ENCODE assay signal across 19 cellular contexts in the genomic region with DNA sequence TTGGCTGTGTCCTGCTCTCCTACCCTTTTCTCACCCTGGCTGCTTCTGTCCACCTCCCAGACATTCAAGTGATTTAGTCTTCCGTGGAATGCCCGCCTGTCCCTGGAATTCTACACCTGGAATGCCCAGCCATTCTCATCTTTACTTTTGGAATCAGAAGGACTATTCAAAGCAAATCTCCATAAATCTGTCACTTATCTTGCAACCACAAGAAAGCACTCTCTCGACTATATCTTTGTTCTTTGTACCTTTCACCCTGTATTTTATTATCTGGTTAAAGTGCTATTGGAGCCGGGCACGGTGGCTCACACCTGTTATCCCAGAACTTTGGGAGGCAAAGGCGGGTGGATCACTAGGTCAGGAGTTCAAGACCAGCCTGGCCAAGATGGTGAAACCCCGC.
DNase-seq lines count a peak whose midpoint lies in the region; ATAC-seq, FAIRE-seq and TF ChIP-seq lines count a peak whose summit lies in the region.
"Had no signal": no experiment of that assay in that cellular context is flagged by ENCODE, and none has a peak within 500 bp of the region (broad histone marks: within the 10 kb centered on the region; RNA-seq: fewer than 3 reads in every experiment).

No MANE protein-coding gene starts in this region.

- DNase-seq in activated naive CD8-positive, alpha-beta T cell treated with anti-CD3 and anti-CD28 coated beads for 36 hours = no peak
- DNase-seq in K562 (ENCODE audit: extremely low read depth in 1 of 4, low spot score in 3 of 4) (no peak), naive B cell (no peak), DMS114 treated with DMSO at 0.1 percent for 48 hours (lab: John Stamatoyannopoulos, UW; ENCODE audit: unreplicated experiment) (no peak), NCI-H128 (lab: John Stamatoyannopoulos, UW; ENCODE audit: unreplicated experiment) (no peak)
- no peak for DNase-seq in activated T-helper 2 cell treated with anti-CD3 and anti-CD28 coated beads, Interferon-gamma antibody, Interleukin-2, Interleukin-4, amounts not matched to agents 10 μg/mL and 5 μg/mL and 100 μg/mL, durations not matched to agents 14 hours and 24 hours and 36 hours (ENCODE audit: low spot score)
- DNase-seq: DMS79, MM.1S, NCI-H1105, NCI-H187 treated with DMSO at 0.1 percent for 48 hours, NCI-H2171 treated with DMSO at 0.1 percent for 48 hours, NCI-H510A, NCI-H82 had no signal

- BruUV-seq in K562 (replicated peaks; lab: Mats Ljungman, UMichigan) = no TSS peak

- TF ChIP-seq RAD21 in K562 (CRISPR knock-in tag; conservative IDR thresholded peaks at IDR 0.05 in 1 of 2, IDR thresholded peaks at IDR 0.05 in 1 of 2) = no peak

- ATAC-seq in K562 = no peak
- no peak for ATAC-seq in naive B cell (ENCODE audit: low read depth in 2 of 2)
- ATAC-seq in HG03565 (IDR thresholded peaks at IDR 0.05; ENCODE audit: unreplicated experiment) = no peak
- ATAC-seq: GM23338, Right ventricle myocardium inferior had no signal

- H3K79me2 ChIP-seq in K562 (ENCODE audit: control insufficient read depth, insufficient read depth, low read length) = no peaks in the 10 kb centered on the region

- no peak for TF ChIP-seq POLR2A in K562 (conservative IDR thresholded peaks at IDR 0.05)

- FAIRE-seq in K562 (lab: Jason Lieb, UNC) = no peak
- FAIRE-seq: A204.1, GM12892 had no signal

- H3K36me3 ChIP-seq in K562 (ENCODE audit: control insufficient read depth, insufficient read depth, low read length) = no peaks in the 10 kb centered on the region

- H2AFZ ChIP-seq in K562 (ENCODE audit: low read depth, low read length) = no peak overlapping the region
- H2AFZ ChIP-seq: GM23338 had no signal

- peaks cover 10 to 22% of the 10 kb centered on the region in 2 experiments; a peak in 4 of 5 replicates for H3K27me3 ChIP-seq in K562 (ENCODE audit: control insufficient read depth in 2 of 2, insufficient read depth in 2 of 2, low read length in 2 of 2)

- no peak overlapping the region for H3K4me3 ChIP-seq in K562
- H3K4me3 ChIP-seq: GM23338 had no signal

- TF ChIP-seq EP300 in K562 (IDR thresholded peaks at IDR 0.05; ENCODE audit: low read length) = no peak

- no peak overlapping the region for H3K4me3 Mint-ChIP-seq in activated naive CD8-positive, alpha-beta T cell
- no peak overlapping the region for H3K4me3 Mint-ChIP-seq in activated naive CD8-positive, alpha-beta T cell treated with anti-CD3 and anti-CD28 coated beads for 36 hours
- peak overlapping the region in 3 of 8 donors; percentile 65 to 85 (median 83) for H3K4me3 Mint-ChIP-seq in naive B cell
- H3K4me3 Mint-ChIP-seq in activated T-helper 2 cell treated with anti-CD3 and anti-CD28 coated beads, Interferon-gamma antibody, Interleukin-2, Interleukin-4, amounts not matched to agents 10 μg/mL and 5 μg/mL and 100 μg/mL, durations not matched to agents 14 hours and 24 hours and 36 hours (ENCODE audit: low read depth) = no peak overlapping the region
- H3K4me3 Mint-ChIP-seq: GM23338 had no signal

- intact Hi-C loops in K562 (cut with micrococcal nuclease) = no loop called here
- intact Hi-C loops in activated T-helper 2 cell treated with anti-CD3 and anti-CD28 coated beads, Interferon-gamma antibody, Interleukin-2, Interleukin-4, amounts not matched to agents 10 μg/mL and 5 μg/mL and 100 μg/mL, durations not matched to agents 14 hours and 24 hours and 36 hours (cut with micrococcal nuclease) = no loop called here

- in situ Hi-C loops in K562 (cut with MboI) = no loop called here

- peaks cover 8% of the 10 kb centered on the region for H3K4me1 Mint-ChIP-seq in activated naive CD8-positive, alpha-beta T cell (ENCODE audit: low read depth)
- H3K4me1 Mint-ChIP-seq in activated naive CD8-positive, alpha-beta T cell treated with anti-CD3 and anti-CD28 coated beads for 36 hours = peaks cover 3% of the 10 kb centered on the region
- H3K4me1 Mint-ChIP-seq in naive B cell = peaks cover 61 to 74% (median 70%) of the 10 kb centered on the region in 3 donors
- H3K4me1 Mint-ChIP-seq in activated T-helper 2 cell treated with anti-CD3 and anti-CD28 coated beads, Interferon-gamma antibody, Interleukin-2, Interleukin-4, amounts not matched to agents 10 μg/mL and 5 μg/mL and 100 μg/mL, durations not matched to agents 14 hours and 24 hours and 36 hours (ENCODE audit: low read depth) = peaks cover 10% of the 10 kb centered on the region

- H3K9ac ChIP-seq in K562 (ENCODE audit: insufficient read depth in 1 of 2, low read depth in 2 of 2, low read length in 2 of 2) = no peak overlapping the region

- CTCF ChIA-PET in K562 (lab: Yijun Ruan, JAX; ENCODE audit: low intra/inter-chr PET ratio) = no interaction called here

- H4K20me1 ChIP-seq in K562 (replicated peaks; ENCODE audit: control insufficient read depth, insufficient read depth, low read length) = no peaks in the 10 kb centered on the region

- peak overlapping the region; percentile 7 for H3K27ac Mint-ChIP-seq in activated naive CD8-positive, alpha-beta T cell
- no peak overlapping the region for H3K27ac Mint-ChIP-seq in activated naive CD8-positive, alpha-beta T cell treated with anti-CD3 and anti-CD28 coated beads for 36 hours
- peak overlapping the region in 5 of 6 donors; percentile 42 to 99 (median 93) for H3K27ac Mint-ChIP-seq in naive B cell
- H3K27ac Mint-ChIP-seq in activated T-helper 2 cell treated with anti-CD3 and anti-CD28 coated beads, Interferon-gamma antibody, Interleukin-2, Interleukin-4, amounts not matched to agents 10 μg/mL and 5 μg/mL and 100 μg/mL, durations not matched to agents 14 hours and 24 hours and 36 hours = no peak overlapping the region
- H3K27ac Mint-ChIP-seq: GM23338 had no signal

- H3K27ac ChIP-seq in K562 (ENCODE audit: extremely low read depth, low read depth, low read length) = no peak overlapping the region

- 2% methylated on average over 7 of the region's 7 CpGs for WGBS in K562 (ENCODE audit: insufficient coverage, low coverage, missing lambda C conversion rate)

- no peaks in the 10 kb centered on the region for H3K9me3 ChIP-seq in K562 (replicated peaks; ENCODE audit: control insufficient read depth, insufficient read depth, low read depth, low read length)

- no peak overlapping the region for H3K4me2 ChIP-seq in K562 (ENCODE audit: insufficient read depth, low read length)
- H3K4me2 ChIP-seq: GM23338 had no signal

- H3K27me3 Mint-ChIP-seq in activated naive CD8-positive, alpha-beta T cell = no peaks in the 10 kb centered on the region
- H3K27me3 Mint-ChIP-seq in activated naive CD8-positive, alpha-beta T cell treated with anti-CD3 and anti-CD28 coated beads for 36 hours = no peaks in the 10 kb centered on the region
- no peaks in the 10 kb centered on the region for H3K27me3 Mint-ChIP-seq in naive B cell
- H3K27me3 Mint-ChIP-seq in activated T-helper 2 cell treated with anti-CD3 and anti-CD28 coated beads, Interferon-gamma antibody, Interleukin-2, Interleukin-4, amounts not matched to agents 10 μg/mL and 5 μg/mL and 100 μg/mL, durations not matched to agents 14 hours and 24 hours and 36 hours (ENCODE audit: low read depth) = no peaks in the 10 kb centered on the region

- POLR2A ChIA-PET in K562 (lab: Yijun Ruan, JAX) = no interaction called here

- H3K4me1 ChIP-seq in K562 (replicated peaks in 1 of 2; ENCODE audit: control insufficient read depth in 2 of 2, insufficient read depth in 2 of 2, low read length in 2 of 2) = no peaks in the 10 kb centered on the region; a peak in 1 of 5 replicates

- H3K36me3 Mint-ChIP-seq in activated naive CD8-positive, alpha-beta T cell = no peaks in the 10 kb centered on the region
- no peaks in the 10 kb centered on the region for H3K36me3 Mint-ChIP-seq in activated naive CD8-positive, alpha-beta T cell treated with anti-CD3 and anti-CD28 coated beads for 36 hours
- H3K36me3 Mint-ChIP-seq in naive B cell = no peaks in the 10 kb centered on the region
- no peaks in the 10 kb centered on the region for H3K36me3 Mint-ChIP-seq in activated T-helper 2 cell treated with anti-CD3 and anti-CD28 coated beads, Interferon-gamma antibody, Interleukin-2, Interleukin-4, amounts not matched to agents 10 μg/mL and 5 μg/mL and 100 μg/mL, durations not matched to agents 14 hours and 24 hours and 36 hours (ENCODE audit: low read depth)

- no peaks in the 10 kb centered on the region for H3K9me3 Mint-ChIP-seq in activated naive CD8-positive, alpha-beta T cell (ENCODE audit: low read depth)
- H3K9me3 Mint-ChIP-seq in activated naive CD8-positive, alpha-beta T cell treated with anti-CD3 and anti-CD28 coated beads for 36 hours = peaks cover 3% of the 10 kb centered on the region
- H3K9me3 Mint-ChIP-seq in naive B cell = peaks cover 0 to 3% (median 0%) of the 10 kb centered on the region in 7 donors
- H3K9me3 Mint-ChIP-seq in activated T-helper 2 cell treated with anti-CD3 and anti-CD28 coated beads, Interferon-gamma antibody, Interleukin-2, Interleukin-4, amounts not matched to agents 10 μg/mL and 5 μg/mL and 100 μg/mL, durations not matched to agents 14 hours and 24 hours and 36 hours = no peaks in the 10 kb centered on the region
- H3K9me3 Mint-ChIP-seq: GM23338 had no signal

- peaks cover 3% of the 10 kb centered on the region for H3K9me1 ChIP-seq in K562 (ENCODE audit: control insufficient read depth, insufficient read depth, low read length)

- TF ChIP-seq CTCF in K562 (IDR thresholded peaks at IDR 0.05 in 2 of 3, conservative IDR thresholded peaks at IDR 0.05 in 1 of 3; ENCODE audit: insufficient read depth in 2 of 3, low read depth in 1 of 3, low read length in 3 of 3) = no peak

TF ChIP-seq in K562, 482 proteins besides CTCF, POLR2A, EP300 and RAD21 (continues in another document):
- TF ChIP-seq MEIS2 (IDR thresholded peaks at IDR 0.05; ENCODE audit: partially characterized antibody) (peak; percentile 68), SMARCE1 (IDR thresholded peaks at IDR 0.05) (no peak)
- TF ChIP-seq, protein P1, sequence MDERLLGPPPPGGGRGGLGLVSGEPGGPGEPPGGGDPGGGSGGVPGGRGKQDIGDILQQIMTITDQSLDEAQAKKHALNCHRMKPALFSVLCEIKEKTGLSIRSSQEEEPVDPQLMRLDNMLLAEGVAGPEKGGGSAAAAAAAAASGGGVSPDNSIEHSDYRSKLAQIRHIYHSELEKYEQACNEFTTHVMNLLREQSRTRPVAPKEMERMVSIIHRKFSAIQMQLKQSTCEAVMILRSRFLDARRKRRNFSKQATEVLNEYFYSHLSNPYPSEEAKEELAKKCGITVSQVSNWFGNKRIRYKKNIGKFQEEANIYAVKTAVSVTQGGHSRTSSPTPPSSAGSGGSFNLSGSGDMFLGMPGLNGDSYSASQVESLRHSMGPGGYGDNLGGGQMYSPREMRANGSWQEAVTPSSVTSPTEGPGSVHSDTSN (CRISPR knock-in tag; IDR thresholded peaks at IDR 0.05; ENCODE audit: low read depth) = no peak
- TF ChIP-seq, protein P1 (tag; conservative IDR thresholded peaks at IDR 0.05; ENCODE audit: low read depth) = peak; percentile 17; the same call in 1 of the 2 replicates

Comparison
In these comparisons a context has a peak if more than half of its experiments do, and no peak if none do; other contexts are left out.
1. H3K27ac Mint-ChIP-seq: peak in activated naive CD8-positive, alpha-beta T cell (single experiment) and naive B cell (5 of 6); none in activated naive CD8-positive, alpha-beta T cell treated with anti-CD3 and anti-CD28 coated beads for 36 hours (single experiment) and activated T-helper 2 cell treated with anti-CD3 and anti-CD28 coated beads, Interferon-gamma antibody, Interleukin-2, Interleukin-4, amounts not matched to agents 10 μg/mL and 5 μg/mL and 100 μg/mL, durations not matched to agents 14 hours and 24 hours and 36 hours (single experiment).